ENCODE assay signal across 1 cellular context in genomic region chr19:53874384-53874995, GRCh38.
TF ChIP-seq lines count a peak whose summit lies in the region.

No MANE protein-coding gene starts in this region.

TF ChIP-seq in H1, 55 proteins besides CTCF, POLR2A, EP300 and RAD21:
- TF ChIP-seq HDAC6 (IDR thresholded peaks at IDR 0.05; ENCODE audit: low read depth, low read length) (no peak), CBX5 (IDR thresholded peaks at IDR 0.05; ENCODE audit: low read depth, low read length) (no peak), SP4 (IDR thresholded peaks at IDR 0.05; ENCODE audit: low read length) (no peak), RBBP5 (IDR thresholded peaks at IDR 0.05; ENCODE audit: borderline replicate concordance, low read depth, low read length) (no peak), SP2 (IDR thresholded peaks at IDR 0.05; ENCODE audit: low read length) (no peak), EGR1 (IDR thresholded peaks at IDR 0.05; ENCODE audit: borderline replicate concordance, low read depth, low read length) (no peak), ASH2L (IDR thresholded peaks at IDR 0.05; ENCODE audit: low read length) (no peak), SAP30 (IDR thresholded peaks at IDR 0.05; ENCODE audit: insufficient read depth, insufficient replicate concordance, low read length) (no peak), KDM5A (IDR thresholded peaks at IDR 0.05; ENCODE audit: low read length) (no peak), CREB1 (IDR thresholded peaks at IDR 0.05) (no peak), SIRT6 (IDR thresholded peaks at IDR 0.05; ENCODE audit: low read length) (no peak), TCF12 (IDR thresholded peaks at IDR 0.05; ENCODE audit: low read depth, low read length) (no peak), CHD2 (IDR thresholded peaks at IDR 0.05; ENCODE audit: low read length) (no peak), CEBPB (IDR thresholded peaks at IDR 0.05; ENCODE audit: low read depth, low read length) (no peak), MAFK (IDR thresholded peaks at IDR 0.05; ENCODE audit: low read depth, low read length) (no peak)
TF ChIP-seq in H1: peak in this region for 0.
